ENCODE assay signal across 19 cellular contexts in genomic region chrX:105910563-105911105, GRCh38.
DNase-seq lines count a peak whose midpoint lies in the region; ATAC-seq, FAIRE-seq and TF ChIP-seq lines count a peak whose summit lies in the region.
"Had no signal": no experiment of that assay in that cellular context is flagged by ENCODE, and none has a peak within 500 bp of the region (broad histone marks: within the 10 kb centered on the region; RNA-seq: fewer than 3 reads in every experiment).

No MANE protein-coding gene starts in this region.

- DNase-seq in HepG2 (ENCODE audit: low spot score) (no peak), right lobe of liver (no peak), amniotic epithelial cell (ENCODE audit: low read depth) (peak; percentile 95), fibroblast of pulmonary artery (ENCODE audit: low read depth) (peak; percentile 61), upper lobe of right lung (no peak)
- DNase-seq: C1 segment of cervical spinal cord; Calu3; CD4-positive, alpha-beta T cell; DMS 273 treated with DMSO at 0.1 percent for 48 hours; DMS79 treated with DMSO at 0.1 percent for 48 hours; EL; HCEC 1CT; HFFc6; KBM-7 had no signal

- TF ChIP-seq POLR2A in HepG2 (IDR thresholded peaks at IDR 0.05; ENCODE audit: insufficient read depth in 1 of 2, low read depth in 2 of 2, low read length in 2 of 2), result no peak
- no peak for TF ChIP-seq POLR2A in right lobe of liver (IDR thresholded peaks at IDR 0.05)

- no TSS peak for BruUV-seq in HepG2 (replicated peaks; lab: Mats Ljungman, UMichigan)

- H3K4me1 ChIP-seq in HepG2 (ENCODE audit: insufficient read depth, low read length), result no peaks in the 10 kb centered on the region
- H3K4me1 ChIP-seq in right lobe of liver, result no peaks in the 10 kb centered on the region
- H3K4me1 ChIP-seq in upper lobe of right lung, result no peaks in the 10 kb centered on the region

- CTCF ChIA-PET in HepG2 (lab: Yijun Ruan, JAX; ENCODE audit: low intra/inter-chr PET ratio, low total read pairs), result no interaction called here

- no peak overlapping the region for H2AFZ ChIP-seq in HepG2 (ENCODE audit: low read length)

- no peak overlapping the region for H3K9ac ChIP-seq in HepG2 (ENCODE audit: insufficient read depth, low read depth, low read length)

- no peaks in the 10 kb centered on the region for H3K79me2 ChIP-seq in HepG2 (ENCODE audit: insufficient read depth, low read length)

- intact Hi-C loops in HepG2 (cut with micrococcal nuclease; ENCODE audit: unreplicated experiment) (no loop called here), right lobe of liver (cut with DNase I) (no loop called here), upper lobe of right lung (cut with DNase I) (no loop called here)

- FAIRE-seq in HepG2 (lab: Jason Lieb, UNC), result no peak
- FAIRE-seq: G401.6, GM12891 had no signal

- WGBS in HepG2 (ENCODE audit: low lambda C conversion rate), result 0% methylated on average over 2 of the region's 3 CpGs
- 35% methylated on average over 3 of the region's 3 CpGs for WGBS in right lobe of liver (ENCODE audit: insufficient coverage, low coverage, low lambda C conversion rate, missing lambda C conversion rate)

- H3K4me3 ChIP-seq in HepG2 (replicated peaks in 1 of 3; ENCODE audit: insufficient read depth in 1 of 3, low read depth in 2 of 3, low read length in 3 of 3), result no peak overlapping the region
- no peak overlapping the region for H3K4me3 ChIP-seq in right lobe of liver
- H3K4me3 ChIP-seq in fibroblast of pulmonary artery (replicated peaks; ENCODE audit: low read depth, low read length), result no peak overlapping the region
- H3K4me3 ChIP-seq in upper lobe of right lung, result no peak overlapping the region

- ATAC-seq in HepG2, result no peak
- ATAC-seq in right lobe of liver, result no peak
- peak; percentile 30 for ATAC-seq in upper lobe of right lung
- no peak for ATAC-seq in GM21576 (IDR thresholded peaks at IDR 0.05; ENCODE audit: unreplicated experiment)
- no peak for ATAC-seq in HG02840 (IDR thresholded peaks at IDR 0.05; ENCODE audit: low FRiP score, unreplicated experiment)
- ATAC-seq in HG03378 (IDR thresholded peaks at IDR 0.05; ENCODE audit: unreplicated experiment), result no peak

- H3K27me3 ChIP-seq in HepG2 (ENCODE audit: control insufficient read depth in 1 of 2, insufficient read depth in 2 of 2, low read length in 2 of 2) (no peaks in the 10 kb centered on the region), right lobe of liver (no peaks in the 10 kb centered on the region), upper lobe of right lung (no peaks in the 10 kb centered on the region)

- no peak overlapping the region for H3K4me2 ChIP-seq in HepG2 (ENCODE audit: low read depth, low read length)

- no peak for TF ChIP-seq RAD21 in HepG2 (CRISPR knock-in tag; IDR thresholded peaks at IDR 0.05)

- TF ChIP-seq CTCF in HepG2 (CRISPR knock-in tag; IDR thresholded peaks at IDR 0.05) (no peak), right lobe of liver (IDR thresholded peaks at IDR 0.05) (no peak), fibroblast of pulmonary artery (IDR thresholded peaks at IDR 0.05; ENCODE audit: low read length, missing control alignments) (no peak), upper lobe of right lung (IDR thresholded peaks at IDR 0.05) (no peak)

- in situ Hi-C loops in HepG2 (cut with HindIII; ENCODE audit: extremely low pct_ligation_motif_present, low pct_unique_long_range_greater_than_20kb), result no loop called here

- H3K27ac ChIP-seq in HepG2 (ENCODE audit: extremely low read length, insufficient read depth, low read length), result no peak overlapping the region
- no peak overlapping the region for H3K27ac ChIP-seq in right lobe of liver
- H3K27ac ChIP-seq in upper lobe of right lung, result no peak overlapping the region

- POLR2A ChIA-PET in HepG2 (lab: Yijun Ruan, JAX), result no interaction called here

- no peaks in the 10 kb centered on the region for H3K36me3 ChIP-seq in HepG2 (replicated peaks in 1 of 2; ENCODE audit: control insufficient read depth in 1 of 2, insufficient read depth in 2 of 2, low read length in 2 of 2)
- no peaks in the 10 kb centered on the region for H3K36me3 ChIP-seq in right lobe of liver
- no peaks in the 10 kb centered on the region for H3K36me3 ChIP-seq in upper lobe of right lung

- no peaks in the 10 kb centered on the region for H4K20me1 ChIP-seq in HepG2 (ENCODE audit: insufficient read depth, low read length)

- H3K9me3 ChIP-seq in HepG2 (ENCODE audit: low read length), result no peaks in the 10 kb centered on the region
- no peaks in the 10 kb centered on the region for H3K9me3 ChIP-seq in right lobe of liver
- no peaks in the 10 kb centered on the region for H3K9me3 ChIP-seq in upper lobe of right lung

- TF ChIP-seq EP300 in HepG2 (IDR thresholded peaks at IDR 0.05; ENCODE audit: low read depth in 2 of 2, low read length in 2 of 2) (no peak), HepG2 (CRISPR knock-in tag; IDR thresholded peaks at IDR 0.05; ENCODE audit: borderline replicate concordance) (no peak)

TF ChIP-seq in HepG2, 621 proteins besides CTCF, POLR2A, EP300 and RAD21:
- TF ChIP-seq CEBPB (IDR thresholded peaks at IDR 0.05; ENCODE audit: borderline replicate concordance, low read depth, low read length) (peak; percentile 10; the same call in 1 of the 2 replicates), MAFF (IDR thresholded peaks at IDR 0.05; ENCODE audit: low read depth, low read length) (peak; percentile 83), MAFK (conservative IDR thresholded peaks at IDR 0.05 in 1 of 2, IDR thresholded peaks at IDR 0.05 in 1 of 2; ENCODE audit: low read length in 2 of 2) (peak; percentile 76 to 89), ZKSCAN5 (CRISPR knock-in tag; IDR thresholded peaks at IDR 0.05) (no peak), MLLT10 (CRISPR knock-in tag; IDR thresholded peaks at IDR 0.05) (no peak)
TF ChIP-seq in HepG2: peak in this region for 3.

Comparison
In these comparisons a context has a peak if more than half of its experiments do, and no peak if none do; other contexts are left out.
1. DNase-seq: peak in amniotic epithelial cell (single experiment) and fibroblast of pulmonary artery (single experiment); none in HepG2 (single experiment), right lobe of liver (0 of 3) and upper lobe of right lung (single experiment).